26 cellular contexts compared by ENCODE assay signal in the genomic region with DNA sequence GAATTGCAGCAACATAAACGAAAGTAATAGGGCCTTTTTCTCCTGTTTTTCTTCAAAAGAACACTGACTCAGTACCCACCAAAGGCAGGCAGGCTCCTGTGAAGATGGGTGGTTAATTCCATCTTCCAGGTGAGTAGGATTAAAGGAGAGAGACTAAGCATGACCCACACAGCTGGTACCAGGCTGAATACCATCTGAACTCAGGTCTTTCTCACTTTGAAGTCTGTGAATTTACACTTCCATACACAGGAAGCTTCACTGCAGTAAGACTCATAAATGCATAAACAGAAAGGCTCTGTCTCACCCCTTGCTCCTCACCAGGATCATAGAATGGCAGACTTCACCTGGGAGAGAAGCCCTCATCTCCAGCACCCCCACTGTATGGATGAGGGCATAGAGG.
DNase-seq lines count a peak whose midpoint lies in the region; ATAC-seq and TF ChIP-seq lines count a peak whose summit lies in the region.
"Had no signal": no experiment of that assay in that cellular context is flagged by ENCODE, and none has a peak within 500 bp of the region (broad histone marks: within the 10 kb centered on the region; RNA-seq: fewer than 3 reads in every experiment).

No MANE protein-coding gene starts in this region.

- no peaks in the 10 kb centered on the region for H3K27me3 Mint-ChIP-seq in activated CD4-positive, alpha-beta T cell treated with anti-CD3 and anti-CD28 coated beads, Interleukin-2, amount 10 ng/mL, durations not matched to agents 7 days and 5 days
- no peaks in the 10 kb centered on the region for H3K27me3 Mint-ChIP-seq in activated CD4-positive, alpha-beta T cell treated with anti-CD3 and anti-CD28 coated beads, Interleukin-2, amount 10 ng/mL, durations not matched to agents 24 days and 14 days
- no peaks in the 10 kb centered on the region for H3K27me3 Mint-ChIP-seq in CD8-positive, alpha-beta T cell (ENCODE audit: low read depth)
- H3K27me3 Mint-ChIP-seq in activated CD8-positive, alpha-beta memory T cell treated with anti-CD3 and anti-CD28 coated beads, Interleukin-2, amount 10 ng/mL, durations not matched to agents 7 days and 5 days = no peaks in the 10 kb centered on the region
- H3K27me3 Mint-ChIP-seq: progenitor cell of endocrine pancreas had no signal

- no peak overlapping the region for H3K27ac ChIP-seq in CD8-positive, alpha-beta T cell (ENCODE audit: low read depth, low read length)
- H3K27ac ChIP-seq in SU-DHL-6 (ENCODE audit: low read depth, low read length) (no peak overlapping the region), right cardiac atrium (ENCODE audit: low read length) (peak overlapping the region; percentile 0)
- H3K27ac ChIP-seq: esophagus squamous epithelium, gastrocnemius medialis, lower lobe of right lung, neural progenitor cell, transverse colon had no signal

- H3K4me1 ChIP-seq in CD8-positive, alpha-beta T cell (ENCODE audit: insufficient read depth, low read length) = peaks cover 36% of the 10 kb centered on the region
- peaks cover 5% of the 10 kb centered on the region for H3K4me1 ChIP-seq in right cardiac atrium (ENCODE audit: control insufficient read depth, insufficient read depth, low read length)
- H3K4me1 ChIP-seq: esophagus squamous epithelium, HAP-1, lower lobe of right lung, transverse colon had no signal

- no peak overlapping the region for H2AFZ ChIP-seq in SU-DHL-6 (ENCODE audit: low read depth, low read length, severe bottlenecking)
- H2AFZ ChIP-seq: neural progenitor cell had no signal

- H3K9me2 ChIP-seq in SU-DHL-6 (replicated peaks; ENCODE audit: insufficient read depth, low read length) = no peaks in the 10 kb centered on the region

- H3K4me3 Mint-ChIP-seq in activated CD4-positive, alpha-beta T cell treated with anti-CD3 and anti-CD28 coated beads, Interleukin-2, amount 10 ng/mL, durations not matched to agents 7 days and 5 days = no peak overlapping the region
- H3K4me3 Mint-ChIP-seq in activated CD4-positive, alpha-beta T cell treated with anti-CD3 and anti-CD28 coated beads, Interleukin-2, amount 10 ng/mL, durations not matched to agents 24 days and 14 days = no peak overlapping the region
- H3K4me3 Mint-ChIP-seq in CD8-positive, alpha-beta T cell = no peak overlapping the region
- no peak overlapping the region for H3K4me3 Mint-ChIP-seq in activated CD8-positive, alpha-beta memory T cell treated with anti-CD3 and anti-CD28 coated beads, Interleukin-2, amount 10 ng/mL, durations not matched to agents 7 days and 5 days
- H3K4me3 Mint-ChIP-seq: neural progenitor cell had no signal

- no peak for DNase-seq in activated CD4-positive, alpha-beta T cell treated with anti-CD3 and anti-CD28 coated beads, Interleukin-2, amount 10 ng/mL, durations not matched to agents 7 days and 5 days
- DNase-seq in activated CD4-positive, alpha-beta T cell treated with anti-CD3 and anti-CD28 coated beads, Interleukin-2, amount 10 ng/mL, durations not matched to agents 24 days and 14 days = no peak
- no peak for DNase-seq in CD8-positive, alpha-beta T cell
- DNase-seq in right cardiac atrium = no peak
- DNase-seq in activated CD8-positive, alpha-beta memory T cell treated with anti-CD3 and anti-CD28 coated beads, Interleukin-2, amount 10 ng/mL, durations not matched to agents 7 days and 5 days = no peak
- DNase-seq in NCI-H510A (lab: John Stamatoyannopoulos, UW) = no peak
- DNase-seq: 8988T; AML-193; amygdala; cortex of kidney; esophagus squamous epithelium; islet precursor cell; Kasumi-1; lower lobe of right lung; mucosa of descending colon; MV-4-11; NK-92 treated with Interleukin-12 subunit alpha and Interleukin-12 subunit beta, amount 100 ng/mL, for 24 hours; stimulated activated CD4-positive, alpha-beta T cell treated with anti-CD3 and anti-CD28 coated beads, Interleukin-15, amount 100 ng/mL, for 24 hours; transverse colon had no signal

- H3K36me3 Mint-ChIP-seq in activated CD4-positive, alpha-beta T cell treated with anti-CD3 and anti-CD28 coated beads, Interleukin-2, amount 10 ng/mL, durations not matched to agents 7 days and 5 days (ENCODE audit: low read depth) = peaks cover 28% of the 10 kb centered on the region
- H3K36me3 Mint-ChIP-seq in activated CD4-positive, alpha-beta T cell treated with anti-CD3 and anti-CD28 coated beads, Interleukin-2, amount 10 ng/mL, durations not matched to agents 24 days and 14 days (ENCODE audit: low read depth) = peaks cover 23% of the 10 kb centered on the region
- peaks cover 61% of the 10 kb centered on the region for H3K36me3 Mint-ChIP-seq in CD8-positive, alpha-beta T cell
- peaks cover 22% of the 10 kb centered on the region for H3K36me3 Mint-ChIP-seq in activated CD8-positive, alpha-beta memory T cell treated with anti-CD3 and anti-CD28 coated beads, Interleukin-2, amount 10 ng/mL, durations not matched to agents 7 days and 5 days

- no peak for TF ChIP-seq CTCF in CD8-positive, alpha-beta T cell (IDR thresholded peaks at IDR 0.05)
- TF ChIP-seq CTCF in SU-DHL-6 (IDR thresholded peaks at IDR 0.05; ENCODE audit: insufficient read depth, low read length, poor library complexity, severe bottlenecking) = no peak

- no peaks in the 10 kb centered on the region for H3K27me3 ChIP-seq in CD8-positive, alpha-beta T cell (ENCODE audit: insufficient read depth, low read length)
- no peaks in the 10 kb centered on the region for H3K27me3 ChIP-seq in SU-DHL-6 (ENCODE audit: low read length)
- no peaks in the 10 kb centered on the region for H3K27me3 ChIP-seq in right cardiac atrium (ENCODE audit: control insufficient read depth, insufficient read depth)
- H3K27me3 ChIP-seq: esophagus squamous epithelium, gastrocnemius medialis, neural progenitor cell, SJSA1, transverse colon had no signal

- intact Hi-C loops in activated CD4-positive, alpha-beta T cell treated with anti-CD3 and anti-CD28 coated beads, Interleukin-2, amount 10 ng/mL, durations not matched to agents 24 days and 14 days (cut with micrococcal nuclease) = loop anchor here (5.0 to 10.0 kb wide), 3 partner anchors 123 to 225 kb away; partner anchors contain the start of gene KLF12
- intact Hi-C loops in CD8-positive, alpha-beta T cell (cut with DNase I, micrococcal nuclease) = loop anchor here (5.0 kb wide), 3 partner anchors 188 to 1212 kb away; partner anchors contain the start of genes BORA (in 1 of the 2) and MZT1 (in 1 of the 2)
- intact Hi-C loops in right cardiac atrium (cut with DNase I) = loop anchor here in 1 of 4 donors (10.0 kb wide), 1 partner anchor 345 kb away; no protein-coding TSS in a partner anchor

- 84% methylated on average over 1 of the region's 1 CpG for WGBS in right cardiac atrium

- no peaks in the 10 kb centered on the region for H3K9me3 ChIP-seq in CD8-positive, alpha-beta T cell (ENCODE audit: low read length)
- H3K9me3 ChIP-seq in SU-DHL-6 (ENCODE audit: insufficient read depth, low read length) = no peaks in the 10 kb centered on the region
- H3K9me3 ChIP-seq in right cardiac atrium (ENCODE audit: control insufficient read depth, low read length) = no peaks in the 10 kb centered on the region
- H3K9me3 ChIP-seq: esophagus squamous epithelium, gastrocnemius medialis, HAP-1, lower lobe of right lung, mucosa of descending colon, SJSA1, transverse colon had no signal

- CTCF ChIA-PET in activated CD4-positive, alpha-beta T cell treated with anti-CD3 and anti-CD28 coated beads, Interleukin-2, amount 10 ng/mL, durations not matched to agents 7 days and 5 days (lab: Charles Lee) = interaction anchor here (1.3 kb wide), 1 partner anchor 348 kb away, joined by 3 read pairs; no protein-coding TSS in a partner anchor
- CTCF ChIA-PET in CD8-positive, alpha-beta T cell (lab: Charles Lee) = interaction anchor here (1.4 kb wide), 1 partner anchor 47 kb away, joined by 3 read pairs; no protein-coding TSS in a partner anchor
- CTCF ChIA-PET in activated CD8-positive, alpha-beta memory T cell treated with anti-CD3 and anti-CD28 coated beads, Interleukin-2, amount 10 ng/mL, durations not matched to agents 7 days and 5 days (lab: Charles Lee) = interaction anchor here (1.0 to 1.4 kb wide), 2 partner anchors 123 to 347 kb away, joined by 4 to 5 read pairs; no protein-coding TSS in a partner anchor

- H3K4me3 ChIP-seq in CD8-positive, alpha-beta T cell (ENCODE audit: low read depth, low read length) = no peak overlapping the region
- H3K4me3 ChIP-seq in SU-DHL-6 (ENCODE audit: insufficient read depth, low read length, poor library complexity, severe bottlenecking) (no peak overlapping the region), right cardiac atrium (ENCODE audit: low read length) (no peak overlapping the region)
- H3K4me3 ChIP-seq: esophagus squamous epithelium, gastrocnemius medialis, HAP-1, lower lobe of right lung, mucosa of descending colon, neural progenitor cell, SJSA1, transverse colon had no signal

- no peaks in the 10 kb centered on the region for H3F3A ChIP-seq in SU-DHL-6 (ENCODE audit: insufficient read depth)

- H3K27ac Mint-ChIP-seq in activated CD4-positive, alpha-beta T cell treated with anti-CD3 and anti-CD28 coated beads, Interleukin-2, amount 10 ng/mL, durations not matched to agents 7 days and 5 days = peak overlapping the region; percentile 3
- H3K27ac Mint-ChIP-seq in activated CD4-positive, alpha-beta T cell treated with anti-CD3 and anti-CD28 coated beads, Interleukin-2, amount 10 ng/mL, durations not matched to agents 24 days and 14 days = no peak overlapping the region
- peak overlapping the region; percentile 84 for H3K27ac Mint-ChIP-seq in CD8-positive, alpha-beta T cell
- H3K27ac Mint-ChIP-seq in activated CD8-positive, alpha-beta memory T cell treated with anti-CD3 and anti-CD28 coated beads, Interleukin-2, amount 10 ng/mL, durations not matched to agents 7 days and 5 days = no peak overlapping the region
- H3K27ac Mint-ChIP-seq: neural progenitor cell, progenitor cell of endocrine pancreas had no signal

- POLR2A ChIA-PET in activated CD4-positive, alpha-beta T cell treated with anti-CD3 and anti-CD28 coated beads, Interleukin-2, amount 10 ng/mL, durations not matched to agents 7 days and 5 days (lab: Charles Lee) = no interaction called here
- POLR2A ChIA-PET in CD8-positive, alpha-beta T cell (lab: Charles Lee) = interaction anchor here (1.2 kb wide), 1 partner anchor 9 kb away, joined by 3 read pairs; no protein-coding TSS in a partner anchor

- H3K4me2 ChIP-seq in SU-DHL-6 (ENCODE audit: low read depth, low read length, poor library complexity, severe bottlenecking) = no peak overlapping the region
- H3K4me2 ChIP-seq: neural progenitor cell had no signal

- H4K20me1 ChIP-seq in SU-DHL-6 (ENCODE audit: low read depth, low read length) = no peaks in the 10 kb centered on the region

- H3K9ac ChIP-seq in SU-DHL-6 (ENCODE audit: low read length) = peak overlapping the region; percentile 22; the same call in 1 of the 2 replicates
- H3K9ac ChIP-seq: neural progenitor cell had no signal

- no peaks in the 10 kb centered on the region for H3K9me3 Mint-ChIP-seq in activated CD4-positive, alpha-beta T cell treated with anti-CD3 and anti-CD28 coated beads, Interleukin-2, amount 10 ng/mL, durations not matched to agents 7 days and 5 days
- no peaks in the 10 kb centered on the region for H3K9me3 Mint-ChIP-seq in activated CD4-positive, alpha-beta T cell treated with anti-CD3 and anti-CD28 coated beads, Interleukin-2, amount 10 ng/mL, durations not matched to agents 24 days and 14 days
- no peaks in the 10 kb centered on the region for H3K9me3 Mint-ChIP-seq in CD8-positive, alpha-beta T cell
- no peaks in the 10 kb centered on the region for H3K9me3 Mint-ChIP-seq in activated CD8-positive, alpha-beta memory T cell treated with anti-CD3 and anti-CD28 coated beads, Interleukin-2, amount 10 ng/mL, durations not matched to agents 7 days and 5 days (ENCODE audit: low read depth)
- H3K9me3 Mint-ChIP-seq: neural progenitor cell had no signal

- H3K4me1 Mint-ChIP-seq in activated CD4-positive, alpha-beta T cell treated with anti-CD3 and anti-CD28 coated beads, Interleukin-2, amount 10 ng/mL, durations not matched to agents 7 days and 5 days = peaks cover 40% of the 10 kb centered on the region
- peaks cover 24% of the 10 kb centered on the region for H3K4me1 Mint-ChIP-seq in activated CD4-positive, alpha-beta T cell treated with anti-CD3 and anti-CD28 coated beads, Interleukin-2, amount 10 ng/mL, durations not matched to agents 24 days and 14 days
- peaks cover 78% of the 10 kb centered on the region for H3K4me1 Mint-ChIP-seq in CD8-positive, alpha-beta T cell (ENCODE audit: low read depth)
- peaks cover 31% of the 10 kb centered on the region for H3K4me1 Mint-ChIP-seq in activated CD8-positive, alpha-beta memory T cell treated with anti-CD3 and anti-CD28 coated beads, Interleukin-2, amount 10 ng/mL, durations not matched to agents 7 days and 5 days

- no peaks in the 10 kb centered on the region for H3K79me2 ChIP-seq in SU-DHL-6 (ENCODE audit: insufficient read depth, low read length)

- no peaks in the 10 kb centered on the region for H3K36me3 ChIP-seq in CD8-positive, alpha-beta T cell (ENCODE audit: insufficient read depth, low read length)
- no peaks in the 10 kb centered on the region for H3K36me3 ChIP-seq in SU-DHL-6 (ENCODE audit: low read length)
- H3K36me3 ChIP-seq: esophagus squamous epithelium, gastrocnemius medialis, HAP-1, lower lobe of right lung, neural progenitor cell, SJSA1, transverse colon had no signal

- no peak for ATAC-seq in CD8-positive, alpha-beta T cell
- ATAC-seq in right cardiac atrium = peak in 1 of 2 donors; percentile 17
- ATAC-seq in GM18867 (IDR thresholded peaks at IDR 0.05; ENCODE audit: unreplicated experiment) = no peak
- no peak for ATAC-seq in activated CD8-positive, alpha-beta memory T cell treated with anti-CD3 and anti-CD28 coated beads, Interleukin-2, amount 10 ng/mL, durations not matched to agents 7 days and 5 days
- ATAC-seq: lower lobe of right lung, mucosa of descending colon had no signal

Comparison
In these comparisons a context has a peak if more than half of its experiments do, and no peak if none do; other contexts are left out.
1. H3K27ac Mint-ChIP-seq: peak in activated CD4-positive, alpha-beta T cell treated with anti-CD3 and anti-CD28 coated beads, Interleukin-2, amount 10 ng/mL, durations not matched to agents 7 days and 5 days (single experiment) and CD8-positive, alpha-beta T cell (single experiment); none in activated CD4-positive, alpha-beta T cell treated with anti-CD3 and anti-CD28 coated beads, Interleukin-2, amount 10 ng/mL, durations not matched to agents 24 days and 14 days (single experiment) and activated CD8-positive, alpha-beta memory T cell treated with anti-CD3 and anti-CD28 coated beads, Interleukin-2, amount 10 ng/mL, durations not matched to agents 7 days and 5 days (single experiment).